In genomic region chr20:45790491-45790890, GRCh38 we compare ENCODE assay signal across 12 cellular contexts. TPM values are rescaled to one million over a fixed set of nuclear protein-coding genes. Genes with fewer than 3 reads are reported as not detected.
"Had no signal": no experiment of that assay in that cellular context is flagged by ENCODE, and none has a peak within 500 bp of the region (broad histone marks: within the 10 kb centered on the region; RNA-seq: fewer than 3 reads in every experiment).

No MANE protein-coding gene starts in this region.

RNA-seq across cellular contexts. Expression of gene WFDC3, which starts 1.2 kb away (rescaled TPM):
- total RNA-seq: activated CD4-positive, alpha-beta T cell treated with anti-CD3 and anti-CD28 coated beads, Interleukin-2, amount 10 ng/mL, durations not matched to agents 7 days and 5 days; activated CD8-positive, alpha-beta memory T cell treated with anti-CD3 and anti-CD28 coated beads, Interleukin-2, amount 10 ng/mL, durations not matched to agents 7 days and 5 days; activated naive CD8-positive, alpha-beta T cell treated with anti-CD3 and anti-CD28 coated beads, Interleukin-2, amount 10 ng/mL, durations not matched to agents 7 days and 5 days; cardiac muscle cell; natural killer cell treated with Interleukin-12 subunit alpha and Interleukin-12 subunit beta and Interleukin-15 and Interleukin-18, amount 100 ng/mL, for 72 hours; spleen; subcutaneous adipose tissue; T-cell had no signal

RNA-seq across cellular contexts. Expression of gene UBE2C, which starts 22.0 kb away (rescaled TPM):
- total RNA-seq: mesenteric fat pad had no signal

RNA-seq across cellular contexts. Expression of gene TNNC2, which starts 36.6 kb away (rescaled TPM):
- total RNA-seq: activated CD4-positive, alpha-beta T cell treated with anti-CD3 and anti-CD28 coated beads, Interleukin-2, amount 10 ng/mL, durations not matched to agents 7 days and 5 days; activated CD8-positive, alpha-beta memory T cell treated with anti-CD3 and anti-CD28 coated beads, Interleukin-2, amount 10 ng/mL, durations not matched to agents 7 days and 5 days; activated CD8-positive, alpha-beta T cell treated with anti-CD3 and anti-CD28 coated beads for 36 hours; activated naive CD8-positive, alpha-beta T cell treated with anti-CD3 and anti-CD28 coated beads, Interleukin-2, amount 10 ng/mL, durations not matched to agents 7 days and 5 days; epithelial cell of proximal tubule; heart left ventricle; natural killer cell treated with Interleukin-12 subunit alpha and Interleukin-12 subunit beta and Interleukin-15 and Interleukin-18, amount 100 ng/mL, for 72 hours had no signal
